ENCODE assay signal across 20 cellular contexts in genomic region chrX:150192846-150193245, GRCh38.
"Had no signal": no experiment of that assay in that cellular context is flagged by ENCODE, and none has a peak within 500 bp of the region (broad histone marks: within the 10 kb centered on the region; RNA-seq: fewer than 3 reads in every experiment).

No MANE protein-coding gene starts in this region.

- H3K27ac ChIP-seq: SJCRH30 had no signal

- H3K27me3 ChIP-seq: MG63, SJCRH30 had no signal

- H3K4me3 ChIP-seq: MG63, SJCRH30 had no signal

- H3K36me3 ChIP-seq: MG63, SJCRH30 had no signal

- DNase-seq: Karpas-422, KG1, MG63, NCI-H1092, NCI-H1105 treated with DMSO at 0.1 percent for 48 hours, NCI-H1417 treated with DMSO at 0.1 percent for 48 hours, NCI-H146, NCI-H1694 treated with DMSO at 0.1 percent for 48 hours, NCI-H1930, NCI-H2081, NCI-H2107, NCI-H2227 treated with DMSO at 0.1 percent for 48 hours, NCI-H524, NCI-H69, NCI-H774, SHP77 treated with DMSO at 0.1 percent for 48 hours, SJCRH30 had no signal

- H3K9me3 ChIP-seq: MG63, SJCRH30 had no signal

- ATAC-seq: Panc1, Right ventricle myocardium inferior, SK-N-SH treated with all-trans-retinoic acid at 6 μM for 48 hours had no signal
